In the genomic region with DNA sequence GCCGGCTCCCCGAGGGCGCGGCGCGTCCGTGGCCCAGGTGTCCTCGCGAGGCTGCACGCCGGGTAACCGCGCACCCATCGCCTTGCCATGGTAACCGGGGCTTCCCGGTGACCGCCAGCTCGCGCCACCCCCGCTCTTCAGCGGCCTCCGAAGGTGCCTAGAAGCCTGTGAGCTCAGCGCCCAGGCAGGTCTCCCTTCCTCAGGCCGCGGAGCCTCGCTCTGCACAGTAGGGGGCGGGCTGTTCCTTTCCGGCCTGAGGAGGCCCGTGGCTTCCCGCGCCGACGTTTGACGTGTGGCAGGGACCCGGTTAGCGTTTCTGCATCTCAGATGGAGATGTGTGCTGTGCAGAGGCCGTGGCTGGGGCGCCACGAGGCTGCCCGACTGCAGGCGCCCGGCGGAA, we compare ENCODE assay signal across 8 cellular contexts.
DNase-seq lines count a peak whose midpoint lies in the region; ATAC-seq and TF ChIP-seq lines count a peak whose summit lies in the region.

No MANE protein-coding gene starts in this region.

- no peak overlapping the region for H3K27ac Mint-ChIP-seq in natural killer cell

- peak; percentile 8 for DNase-seq in EL
- DNase-seq in RWPE1 (ENCODE audit: low spot score) = peak; percentile 8
- no peak for DNase-seq in breast epithelium (ENCODE audit: low spot score in 2 of 2)
- no peak for DNase-seq in natural killer cell
- no peak for DNase-seq in NCI-H146 treated with DMSO at 0.1 percent for 48 hours (lab: John Stamatoyannopoulos, UW; ENCODE audit: unreplicated experiment)

- no peaks in the 10 kb centered on the region for H3K9me3 Mint-ChIP-seq in natural killer cell

- H3K4me1 ChIP-seq in breast epithelium = no peaks in the 10 kb centered on the region

- H3K36me3 ChIP-seq in breast epithelium = no peaks in the 10 kb centered on the region

- intact Hi-C loops in breast epithelium (cut with DNase I; ENCODE audit: low total_unique reads) (loop anchor here (10.0 kb wide), 1 partner anchor 69 kb away; no protein-coding TSS in a partner anchor), natural killer cell (cut with micrococcal nuclease) (no loop called here)

- TF ChIP-seq CTCF in RWPE1 (conservative IDR thresholded peaks at IDR 0.05; ENCODE audit: low read depth) = no peak
- no peak for TF ChIP-seq CTCF in breast epithelium (IDR thresholded peaks at IDR 0.05)
- no peak for TF ChIP-seq CTCF in natural killer cell (IDR thresholded peaks at IDR 0.05)

- peak overlapping the region; percentile 59 for H3K4me3 Mint-ChIP-seq in natural killer cell

- H3K9me3 ChIP-seq in breast epithelium = peaks cover 16 to 20% of the 10 kb centered on the region in 2 donors

- H3K27me3 Mint-ChIP-seq in natural killer cell (ENCODE audit: low read depth in 2 of 2) = no peaks in the 10 kb centered on the region

- POLR2A ChIA-PET in RWPE1 (lab: Yijun Ruan, JAX; ENCODE audit: low non-redundant PET) = no interaction called here

- H3K4me3 ChIP-seq in breast epithelium = peak overlapping the region in 2 of 3 donors; percentile 8 to 45

- peak in 1 of 3 donors; percentile 70 for ATAC-seq in natural killer cell
- ATAC-seq in HG02571 (IDR thresholded peaks at IDR 0.05; ENCODE audit: unreplicated experiment) = no peak
- no peak for ATAC-seq in GM21360 (IDR thresholded peaks at IDR 0.05; ENCODE audit: unreplicated experiment)
- no peak for ATAC-seq in GM19455 (IDR thresholded peaks at IDR 0.05; ENCODE audit: unreplicated experiment)

- TF ChIP-seq POLR2A in breast epithelium (IDR thresholded peaks at IDR 0.05) = no peak

- H3K27me3 ChIP-seq in breast epithelium = no peaks in the 10 kb centered on the region

- H3K27ac ChIP-seq in RWPE1 (no peak overlapping the region), breast epithelium (no peak overlapping the region)

- CTCF ChIA-PET in RWPE1 (lab: Yijun Ruan, JAX) = no interaction called here

- H3K4me1 Mint-ChIP-seq in natural killer cell = peaks cover 11 to 15% of the 10 kb centered on the region in 2 donors

- no peaks in the 10 kb centered on the region for H3K36me3 Mint-ChIP-seq in natural killer cell

Comparison
In these comparisons a context has a peak if more than half of its experiments do, and no peak if none do; other contexts are left out.
1. DNase-seq: peak in EL (single experiment) and RWPE1 (single experiment); none in breast epithelium (0 of 2), natural killer cell (single experiment) and NCI-H146 treated with DMSO at 0.1 percent for 48 hours (single experiment).